Comparison of ENCODE assay signal across 8 cellular contexts in the genomic region with DNA sequence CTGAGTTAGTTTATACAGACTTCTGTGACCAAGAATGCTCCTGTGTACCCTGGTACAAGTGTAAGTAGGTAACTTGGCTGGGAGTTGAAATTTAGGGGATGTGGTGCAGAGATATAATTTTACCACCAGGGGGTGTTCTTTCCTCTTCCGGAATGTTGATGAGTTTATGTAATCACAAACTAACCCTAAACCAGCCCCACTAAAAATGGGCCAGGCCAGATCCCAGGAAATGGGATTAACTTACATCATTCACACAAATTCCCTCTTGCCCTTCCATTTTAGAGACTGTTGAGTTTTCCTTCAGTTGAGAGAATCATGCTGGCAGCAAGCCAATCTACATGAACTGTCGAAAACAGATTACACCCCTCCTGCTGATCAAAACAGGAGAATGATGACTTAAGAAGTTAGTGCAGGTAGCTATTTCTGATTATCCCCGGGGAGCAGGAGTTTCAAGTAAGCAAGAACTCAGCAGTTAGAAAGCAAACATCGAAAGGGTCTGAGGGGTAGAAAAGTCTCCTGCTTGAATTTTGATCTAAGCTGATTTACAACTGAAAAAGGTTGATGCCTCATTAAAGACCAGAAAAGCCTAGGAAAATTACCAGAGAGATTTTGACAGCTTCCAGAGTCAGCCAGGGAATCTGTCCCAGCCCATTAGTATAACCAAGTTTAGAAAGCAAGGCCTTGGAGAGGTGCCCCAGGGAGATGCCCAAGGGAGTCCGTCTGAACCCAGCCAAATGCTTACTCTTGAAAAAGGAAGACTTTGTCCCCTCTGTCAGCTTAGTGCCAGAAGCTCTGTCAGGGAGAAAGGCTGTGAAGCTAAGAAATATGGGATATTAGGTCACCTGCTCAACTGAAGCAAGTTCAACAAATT. TPM values are rescaled to one million over a fixed set of nuclear protein-coding genes. Genes with fewer than 3 reads are reported as not detected.
A peak's percentile ranks its signal among the peaks of the same experiment; 100 is the strongest.
DNase-seq lines count a peak whose midpoint lies in the region; ATAC-seq, FAIRE-seq and TF ChIP-seq lines count a peak whose summit lies in the region.

No MANE protein-coding gene starts in this region.

- no peaks in the 10 kb centered on the region for H3K27me3 ChIP-seq in testis

- H3K4me1 ChIP-seq in mesodermal cell (ENCODE audit: control insufficient read depth, insufficient read depth, low read length, poor library complexity, severe bottlenecking) = peaks cover 10% of the 10 kb centered on the region
- peaks cover 14% of the 10 kb centered on the region for H3K4me1 ChIP-seq in testis

- 27 to 45% methylated on average over 2 to 3 of the region's 5 CpGs for whole genome bisulfite sequencing in mesodermal cell (ENCODE audit: insufficient coverage in 2 of 2), 2 experiments
- WGBS in testis, 2 donors = 32 to 38% methylated on average over 5 of the region's 5 CpGs

- H3K4me3 ChIP-seq in mesodermal cell (ENCODE audit: extremely low read depth, insufficient read depth, low read length, poor library complexity, severe bottlenecking) (no peak overlapping the region), testis (no peak overlapping the region)

- H3K27ac ChIP-seq in mesodermal cell (ENCODE audit: low read depth, low read length, severe bottlenecking) (peak overlapping the region; percentile 75), testis (peak overlapping the region; percentile 41 to 81)

- peak; percentile 73 to 86 (median 83) for TF ChIP-seq CTCF in testis (IDR thresholded peaks at IDR 0.05)

- ATAC-seq in HG03064 (IDR thresholded peaks at IDR 0.05; ENCODE audit: low read depth, unreplicated experiment) = peak; percentile 75

- H3K36me3 ChIP-seq in mesodermal cell (ENCODE audit: control insufficient read depth, insufficient read depth, low read length) (no peaks in the 10 kb centered on the region), testis (ENCODE audit: low read depth, missing control alignments) (no peaks in the 10 kb centered on the region)

- H3K9me3 ChIP-seq in mesodermal cell (ENCODE audit: control insufficient read depth, low read length) (no peaks in the 10 kb centered on the region), testis (no peaks in the 10 kb centered on the region)

- FAIRE-seq in endometrium (lab: Jason Lieb, UNC) = peak; percentile 91

- peak; percentile 2 for DNase-seq in NCI-H510A treated with DMSO at 0.1 percent for 48 hours (lab: John Stamatoyannopoulos, UW)
- no peak for DNase-seq in NCI-H510A (lab: John Stamatoyannopoulos, UW)
- peak; percentile 70 for DNase-seq in NCI-H446 treated with DMSO at 0.1 percent for 48 hours (lab: John Stamatoyannopoulos, UW)
- peak; percentile 6 to 17 for DNase-seq in activated CD4-positive, alpha-beta T cell treated with anti-CD3 and anti-CD28 coated beads, Interleukin-2, amount 50 U/mL, for 24 hours (ENCODE audit: low read depth in 1 of 2, low spot score in 1 of 2)
- DNase-seq in testis = peak; percentile 74

- intact Hi-C loops in testis (cut with DNase I; ENCODE audit: low total_unique reads) = no loop called here

- TF ChIP-seq POLR2A in testis (IDR thresholded peaks at IDR 0.05) = no peak

RNA-seq across cellular contexts. Expression of a gene that starts 32.3 kb away (rescaled TPM):
- 50.0 TPM for polyA plus RNA-seq in mesodermal cell (2013, experiment 1 of 2)
- polyA plus RNA-seq in mesodermal cell (2013, experiment 2 of 2) = 58.7 TPM
- total RNA-seq in testis = 10 to 100 TPM; 55.3 to 58.2 TPM
- 111 TPM for polyA plus RNA-seq in testis (ENCODE audit: insufficient read depth, low read depth, low replicate concordance)
